11 cellular contexts compared by ENCODE assay signal in the genomic region with DNA sequence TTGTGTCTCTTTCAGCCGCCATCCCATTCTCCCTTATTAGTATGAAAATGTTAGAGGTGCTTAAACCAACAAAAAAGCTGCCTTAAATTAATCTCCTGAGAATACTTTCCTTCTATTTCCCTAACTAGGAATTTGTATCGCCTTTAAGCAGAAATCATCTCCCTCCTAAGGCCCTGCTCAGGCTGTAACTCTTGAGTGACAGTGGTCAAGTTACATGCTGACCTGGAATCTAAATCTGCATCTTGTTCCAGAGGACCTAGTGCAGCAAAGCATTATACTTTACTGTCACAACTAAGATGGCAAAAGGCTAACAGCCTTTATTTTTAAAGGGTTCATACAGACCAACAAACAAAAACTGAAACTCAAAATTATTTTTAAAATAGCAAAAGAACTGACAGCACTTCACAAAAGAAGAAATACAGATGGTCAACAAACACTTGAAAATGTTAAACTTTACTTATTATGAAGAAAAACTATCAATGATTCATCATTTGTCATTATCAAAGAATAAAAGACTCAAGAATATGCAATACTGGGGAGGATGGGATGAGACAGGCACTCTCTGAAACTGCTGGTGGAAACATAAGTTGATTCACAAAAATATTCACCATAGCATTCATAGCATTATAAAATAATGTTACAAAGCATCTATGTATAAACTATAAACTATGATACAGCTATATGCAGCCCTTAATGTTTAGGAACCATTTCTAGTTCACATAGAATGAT.
DNase-seq lines count a peak whose midpoint lies in the region; ATAC-seq and TF ChIP-seq lines count a peak whose summit lies in the region.
"Had no signal": no experiment of that assay in that cellular context is flagged by ENCODE, and none has a peak within 500 bp of the region (broad histone marks: within the 10 kb centered on the region; RNA-seq: fewer than 3 reads in every experiment).

No MANE protein-coding gene starts in this region.

- peak overlapping the region; percentile 25 for H3K4me3 Mint-ChIP-seq in central memory CD8-positive, alpha-beta T cell
- no peak overlapping the region for H3K4me3 Mint-ChIP-seq in nephron
- H3K4me3 Mint-ChIP-seq: brain had no signal

- peaks cover 85% of the 10 kb centered on the region for H3K4me1 Mint-ChIP-seq in central memory CD8-positive, alpha-beta T cell
- H3K4me1 Mint-ChIP-seq in nephron, result peaks cover 29% of the 10 kb centered on the region

- no peak for DNase-seq in central memory CD8-positive, alpha-beta T cell (ENCODE audit: low spot score in 2 of 2)
- DNase-seq in SW480 (ENCODE audit: low spot score), result no peak
- DNase-seq: left colon, NCI-H1092 had no signal

- TF ChIP-seq CTCF in nephron (IDR thresholded peaks at IDR 0.05; ENCODE audit: unreplicated experiment in 3 of 3), result no peak

- ATAC-seq in GM18499 (IDR thresholded peaks at IDR 0.05; ENCODE audit: insufficient read depth, unreplicated experiment) (peak; percentile 21), HG03354 (IDR thresholded peaks at IDR 0.05; ENCODE audit: poor library complexity, severe bottlenecking, unreplicated experiment) (peak; percentile 18), GM21381 (IDR thresholded peaks at IDR 0.05; ENCODE audit: unreplicated experiment) (no peak), HG02588 (IDR thresholded peaks at IDR 0.05; ENCODE audit: unreplicated experiment) (no peak), GM18505 (IDR thresholded peaks at IDR 0.05; ENCODE audit: unreplicated experiment) (no peak)
- ATAC-seq in central memory CD8-positive, alpha-beta T cell (replicated peaks; ENCODE audit: extremely low read depth, poor library complexity, severe bottlenecking), result no peak

- peaks cover 12% of the 10 kb centered on the region for H3K36me3 Mint-ChIP-seq in central memory CD8-positive, alpha-beta T cell (ENCODE audit: insufficient read depth)
- peaks cover 75% of the 10 kb centered on the region for H3K36me3 Mint-ChIP-seq in nephron (ENCODE audit: low read depth)

- no peak for TF ChIP-seq POLR2A in GM18505 (IDR thresholded peaks at IDR 0.05; ENCODE audit: borderline replicate concordance, extremely low read depth, insufficient read depth, insufficient read length)

- no peaks in the 10 kb centered on the region for H3K27me3 Mint-ChIP-seq in central memory CD8-positive, alpha-beta T cell
- H3K27me3 Mint-ChIP-seq in nephron (ENCODE audit: low read depth), result no peaks in the 10 kb centered on the region
- H3K27me3 Mint-ChIP-seq: brain had no signal

- H3K27ac Mint-ChIP-seq in central memory CD8-positive, alpha-beta T cell (ENCODE audit: low read depth), result peak overlapping the region; percentile 80
- peak overlapping the region in 2 of 3 experiments; percentile 9 to 58 for H3K27ac Mint-ChIP-seq in nephron

- peaks cover 23% of the 10 kb centered on the region for H3K9me3 Mint-ChIP-seq in central memory CD8-positive, alpha-beta T cell
- peaks cover 51% of the 10 kb centered on the region for H3K9me3 Mint-ChIP-seq in nephron

Comparison
In these comparisons a context has a peak if more than half of its experiments do, and no peak if none do; other contexts are left out.
1. ATAC-seq: peak in GM18499 (single experiment) and HG03354 (single experiment); none in central memory CD8-positive, alpha-beta T cell (single experiment), GM21381 (single experiment), HG02588 (single experiment) and GM18505 (single experiment).